8 cellular contexts compared by ENCODE assay signal in genomic region chr4:3346146-3346545, GRCh38. TPM values are rescaled to one million over a fixed set of nuclear protein-coding genes. Genes with fewer than 3 reads are reported as not detected.
DNase-seq lines count a peak whose midpoint lies in the region; ATAC-seq, FAIRE-seq and TF ChIP-seq lines count a peak whose summit lies in the region.

No MANE protein-coding gene starts in this region.

- DNase-seq in AML-193 (lab: John Stamatoyannopoulos, UW) (peak; percentile 77 to 86), GM10248 (ENCODE audit: extremely low spot score) (peak; percentile 82), HTR-8/SVneo (ENCODE audit: insufficient read length, low spot score) (peak; percentile 84), Peyer's patch (peak in 2 of 3 donors; percentile 58 to 73), cerebellar cortex (ENCODE audit: low spot score) (peak; percentile 83), kidney tubule cell (ENCODE audit: low spot score) (peak; percentile 72), testis (peak; percentile 80)

- H3K9me3 ChIP-seq in Peyer's patch (no peaks in the 10 kb centered on the region), testis (no peaks in the 10 kb centered on the region)

- H3K36me3 ChIP-seq in Peyer's patch (peaks cover 0 to 4% (median 0%) of the 10 kb centered on the region in 3 donors), testis (ENCODE audit: low read depth, missing control alignments) (no peaks in the 10 kb centered on the region)

- WGBS in testis, 2 donors, result 56 to 57% methylated on average over 4 of the region's 4 CpGs

- CTCF ChIA-PET in GM10248 (lab: Yijun Ruan, JAX), result interaction anchor here (0.7 to 4.5 kb wide), 40 partner anchors 10 to 534 kb away, joined by 3 to 100 read pairs (median 4); partner anchors contain the start of gene HGFAC

- H3K4me1 ChIP-seq in Peyer's patch (no peaks in the 10 kb centered on the region), testis (no peaks in the 10 kb centered on the region)

- no peak for FAIRE-seq in HTR-8/SVneo (lab: Jason Lieb, UNC)

- H3K4me3 ChIP-seq in Peyer's patch (no peak overlapping the region), testis (no peak overlapping the region)

- H3K27ac ChIP-seq in Peyer's patch, result no peak overlapping the region
- H3K27ac ChIP-seq in testis, result no peak overlapping the region

- TF ChIP-seq CTCF in GM10248 (IDR thresholded peaks at IDR 0.05; ENCODE audit: control extremely low read depth, extremely low read depth, low read depth, missing control alignments), result peak; percentile 76
- TF ChIP-seq CTCF in Peyer's patch (IDR thresholded peaks at IDR 0.05), result peak; percentile 48 to 89 (median 84)
- TF ChIP-seq CTCF in testis (IDR thresholded peaks at IDR 0.05), result peak; percentile 79 to 84 (median 82)

- H3K27me3 ChIP-seq in Peyer's patch, result no peaks in the 10 kb centered on the region
- no peaks in the 10 kb centered on the region for H3K27me3 ChIP-seq in testis

- intact Hi-C loops in testis (cut with DNase I; ENCODE audit: low total_unique reads), result loop anchor here (5.0 kb wide), 1 partner anchor 96 kb away; the partner anchor contains the start of gene HGFAC

- TF ChIP-seq POLR2A in Peyer's patch (IDR thresholded peaks at IDR 0.05) (no peak), testis (IDR thresholded peaks at IDR 0.05) (no peak)

- POLR2A ChIA-PET in GM10248 (lab: Yijun Ruan, JAX), result no interaction called here

- ATAC-seq in HG02884 (IDR thresholded peaks at IDR 0.05; ENCODE audit: unreplicated experiment), result no peak

RNA-seq across cellular contexts. Expression of gene RGS12, which starts 53.3 kb away (rescaled TPM):
- total RNA-seq in Peyer's patch (10 to 100 TPM; 24.3 to 36.5 (median 35.3) TPM), testis (10 to 100 TPM; 39.0 to 68.2 TPM)
- 25.0 TPM for polyA plus RNA-seq in testis (ENCODE audit: insufficient read depth, low read depth, low replicate concordance)
